Comparison of ENCODE assay signal across 8 cellular contexts in the genomic region with DNA sequence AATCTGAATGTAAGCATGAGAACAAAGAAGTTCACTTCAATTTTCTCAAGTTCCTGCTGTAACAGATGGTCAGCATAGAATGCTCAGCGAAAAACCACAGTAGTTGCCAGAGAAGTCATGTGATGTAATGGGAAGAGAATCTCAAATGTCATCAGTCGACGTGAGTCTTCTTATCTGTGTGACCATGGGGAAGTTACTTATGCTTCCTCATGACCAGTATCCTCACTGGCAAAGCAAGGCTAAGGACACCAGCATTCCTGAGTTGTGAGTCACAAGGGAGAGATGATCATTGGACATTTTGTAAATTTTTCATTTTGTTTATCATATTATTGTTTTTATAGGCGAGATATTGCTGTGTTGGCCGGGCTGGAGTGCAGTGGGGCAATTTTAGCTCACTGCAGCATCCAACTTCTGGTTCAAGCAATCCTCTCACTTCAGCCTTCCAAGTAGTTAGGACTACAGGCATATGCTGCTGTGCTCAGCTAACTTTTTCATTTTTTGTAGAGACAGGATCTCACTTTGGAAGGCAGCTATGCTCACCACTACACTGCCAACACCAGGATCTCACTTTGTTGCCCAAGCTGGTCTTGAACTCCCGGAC. TPM values are rescaled to one million over a fixed set of nuclear protein-coding genes. Genes with fewer than 3 reads are reported as not detected.
A peak's percentile ranks its signal among the peaks of the same experiment; 100 is the strongest.
DNase-seq lines count a peak whose midpoint lies in the region; ATAC-seq and TF ChIP-seq lines count a peak whose summit lies in the region.

No MANE protein-coding gene starts in this region.

- H3K4me1 Mint-ChIP-seq in glutamatergic neuron (ENCODE audit: low read depth, unreplicated experiment) (no peaks in the 10 kb centered on the region), WTC11 (peaks cover 6% of the 10 kb centered on the region)

- H3K4me1 ChIP-seq in adrenal gland (replicated peaks in 1 of 2): peaks cover 40 to 45% of the 10 kb centered on the region in 2 donors
- no peaks in the 10 kb centered on the region for H3K4me1 ChIP-seq in hepatocyte (ENCODE audit: insufficient read depth)

- no peaks in the 10 kb centered on the region for H3K9me3 ChIP-seq in adrenal gland (replicated peaks in 1 of 3)
- no peaks in the 10 kb centered on the region for H3K9me3 ChIP-seq in hepatocyte (ENCODE audit: low read depth)

- peak in 1 of 2 donors; percentile 64 for TF ChIP-seq POLR2A in adrenal gland (IDR thresholded peaks at IDR 0.05)

- no peak overlapping the region for H3K4me3 ChIP-seq in adrenal gland
- no peak overlapping the region for H3K4me3 ChIP-seq in hepatocyte

- H3K9me3 Mint-ChIP-seq in glutamatergic neuron (ENCODE audit: unreplicated experiment) (no peaks in the 10 kb centered on the region), WTC11 (0 out of 2 replicates have a peak, but pooled peaks cover 3% of the 10 kb centered on the region)

- H3K27me3 Mint-ChIP-seq in glutamatergic neuron (ENCODE audit: unreplicated experiment) (peaks cover 2% of the 10 kb centered on the region), WTC11 (ENCODE audit: low read depth) (no peaks in the 10 kb centered on the region)

- H2AFZ ChIP-seq in hepatocyte: no peak overlapping the region

- TF ChIP-seq CTCF in adrenal gland (IDR thresholded peaks at IDR 0.05): no peak
- TF ChIP-seq CTCF in hepatocyte (IDR thresholded peaks at IDR 0.05; ENCODE audit: poor library complexity): no peak
- TF ChIP-seq CTCF in glutamatergic neuron (IDR thresholded peaks at IDR 0.05; ENCODE audit: partially characterized antibody, unreplicated experiment): no peak
- TF ChIP-seq CTCF in WTC11 (IDR thresholded peaks at IDR 0.05): no peak

- H4K20me1 ChIP-seq in hepatocyte (ENCODE audit: insufficient read depth, poor library complexity, severe bottlenecking): no peaks in the 10 kb centered on the region

- H3K36me3 ChIP-seq in adrenal gland (replicated peaks in 1 of 2) (no peaks in the 10 kb centered on the region), hepatocyte (replicated peaks; ENCODE audit: insufficient read depth, low read depth) (no peaks in the 10 kb centered on the region)

- H3K4me2 ChIP-seq in hepatocyte: no peak overlapping the region

- no peak overlapping the region for H3K27ac Mint-ChIP-seq in glutamatergic neuron (ENCODE audit: unreplicated experiment)
- no peak overlapping the region for H3K27ac Mint-ChIP-seq in WTC11

- ATAC-seq in GM19351 (IDR thresholded peaks at IDR 0.05; ENCODE audit: unreplicated experiment) (peak; percentile 79), WTC11 (no peak)

- peak; percentile 26 for DNase-seq in HuH-7 (ENCODE audit: low spot score)
- DNase-seq in adrenal gland: peak; percentile 79 to 94 (median 87)
- DNase-seq in hepatocyte (ENCODE audit: low spot score): peak; percentile 78
- peak; percentile 91 for DNase-seq in stromal cell of bone marrow (ENCODE audit: low read depth)
- no peak for DNase-seq in glutamatergic neuron
- DNase-seq in NCI-H1092 (lab: John Stamatoyannopoulos, UW): no peak
- DNase-seq in WTC11 (ENCODE audit: low spot score): no peak

- H3K27ac ChIP-seq in adrenal gland (peak overlapping the region; percentile 72 to 95 (median 89)), hepatocyte (peak overlapping the region; percentile 79)

- POLR2A ChIA-PET in WTC11 (lab: Charles Lee): no interaction called here

- no peak overlapping the region for H3K4me3 Mint-ChIP-seq in glutamatergic neuron (ENCODE audit: unreplicated experiment)
- H3K4me3 Mint-ChIP-seq in WTC11: no peak overlapping the region

- no peaks in the 10 kb centered on the region for H3K27me3 ChIP-seq in adrenal gland
- no peaks in the 10 kb centered on the region for H3K27me3 ChIP-seq in hepatocyte

- intact Hi-C loops in adrenal gland (cut with DNase I): loop anchor here (10.0 kb wide), 2 partner anchors 111 to 121 kb away; no protein-coding TSS in a partner anchor

- H3K36me3 Mint-ChIP-seq in glutamatergic neuron (ENCODE audit: unreplicated experiment): no peaks in the 10 kb centered on the region
- H3K36me3 Mint-ChIP-seq in WTC11: no peaks in the 10 kb centered on the region

- CTCF ChIA-PET in WTC11 (lab: Charles Lee): interaction anchor here (0.6 to 1.5 kb wide), 2 partner anchors 22 to 140 kb away, joined by 3 to 7 read pairs; a partner anchor contains a TSS

- 11 to 17% (median 16%) methylated on average over 6 of the region's 6 CpGs for WGBS in adrenal gland, 4 donors
- WGBS in hepatocyte (ENCODE audit: low lambda C conversion rate, missing lambda C conversion rate): 48% methylated on average over 6 of the region's 6 CpGs

- no peaks in the 10 kb centered on the region for H3K79me2 ChIP-seq in hepatocyte

- H3K9me2 ChIP-seq in hepatocyte (replicated peaks; ENCODE audit: insufficient read depth): no peaks in the 10 kb centered on the region

TF ChIP-seq in WTC11, 78 proteins besides CTCF, POLR2A, EP300 and RAD21:
- TF ChIP-seq, protein P1, sequence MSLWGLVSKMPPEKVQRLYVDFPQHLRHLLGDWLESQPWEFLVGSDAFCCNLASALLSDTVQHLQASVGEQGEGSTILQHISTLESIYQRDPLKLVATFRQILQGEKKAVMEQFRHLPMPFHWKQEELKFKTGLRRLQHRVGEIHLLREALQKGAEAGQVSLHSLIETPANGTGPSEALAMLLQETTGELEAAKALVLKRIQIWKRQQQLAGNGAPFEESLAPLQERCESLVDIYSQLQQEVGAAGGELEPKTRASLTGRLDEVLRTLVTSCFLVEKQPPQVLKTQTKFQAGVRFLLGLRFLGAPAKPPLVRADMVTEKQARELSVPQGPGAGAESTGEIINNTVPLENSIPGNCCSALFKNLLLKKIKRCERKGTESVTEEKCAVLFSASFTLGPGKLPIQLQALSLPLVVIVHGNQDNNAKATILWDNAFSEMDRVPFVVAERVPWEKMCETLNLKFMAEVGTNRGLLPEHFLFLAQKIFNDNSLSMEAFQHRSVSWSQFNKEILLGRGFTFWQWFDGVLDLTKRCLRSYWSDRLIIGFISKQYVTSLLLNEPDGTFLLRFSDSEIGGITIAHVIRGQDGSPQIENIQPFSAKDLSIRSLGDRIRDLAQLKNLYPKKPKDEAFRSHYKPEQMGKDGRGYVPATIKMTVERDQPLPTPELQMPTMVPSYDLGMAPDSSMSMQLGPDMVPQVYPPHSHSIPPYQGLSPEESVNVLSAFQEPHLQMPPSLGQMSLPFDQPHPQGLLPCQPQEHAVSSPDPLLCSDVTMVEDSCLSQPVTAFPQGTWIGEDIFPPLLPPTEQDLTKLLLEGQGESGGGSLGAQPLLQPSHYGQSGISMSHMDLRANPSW (CRISPR knock-in tag; conservative IDR thresholded peaks at IDR 0.05; ENCODE audit: low read depth): no peak
- TF ChIP-seq ESRRA (CRISPR knock-in tag; IDR thresholded peaks at IDR 0.05; ENCODE audit: borderline replicate concordance) (no peak), NFYB (CRISPR knock-in tag; conservative IDR thresholded peaks at IDR 0.05; ENCODE audit: low read depth) (no peak), ATF1 (CRISPR knock-in tag; IDR thresholded peaks at IDR 0.05) (no peak), KAT7 (CRISPR knock-in tag; IDR thresholded peaks at IDR 0.05; ENCODE audit: borderline replicate concordance) (no peak)
- TF ChIP-seq, protein P2, sequence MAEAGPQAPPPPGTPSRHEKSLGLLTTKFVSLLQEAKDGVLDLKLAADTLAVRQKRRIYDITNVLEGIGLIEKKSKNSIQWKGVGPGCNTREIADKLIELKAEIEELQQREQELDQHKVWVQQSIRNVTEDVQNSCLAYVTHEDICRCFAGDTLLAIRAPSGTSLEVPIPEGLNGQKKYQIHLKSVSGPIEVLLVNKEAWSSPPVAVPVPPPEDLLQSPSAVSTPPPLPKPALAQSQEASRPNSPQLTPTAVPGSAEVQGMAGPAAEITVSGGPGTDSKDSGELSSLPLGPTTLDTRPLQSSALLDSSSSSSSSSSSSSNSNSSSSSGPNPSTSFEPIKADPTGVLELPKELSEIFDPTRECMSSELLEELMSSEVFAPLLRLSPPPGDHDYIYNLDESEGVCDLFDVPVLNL (CRISPR knock-in tag; IDR thresholded peaks at IDR 0.05; ENCODE audit: borderline replicate concordance, low read depth): no peak
- TF ChIP-seq, protein P3, sequence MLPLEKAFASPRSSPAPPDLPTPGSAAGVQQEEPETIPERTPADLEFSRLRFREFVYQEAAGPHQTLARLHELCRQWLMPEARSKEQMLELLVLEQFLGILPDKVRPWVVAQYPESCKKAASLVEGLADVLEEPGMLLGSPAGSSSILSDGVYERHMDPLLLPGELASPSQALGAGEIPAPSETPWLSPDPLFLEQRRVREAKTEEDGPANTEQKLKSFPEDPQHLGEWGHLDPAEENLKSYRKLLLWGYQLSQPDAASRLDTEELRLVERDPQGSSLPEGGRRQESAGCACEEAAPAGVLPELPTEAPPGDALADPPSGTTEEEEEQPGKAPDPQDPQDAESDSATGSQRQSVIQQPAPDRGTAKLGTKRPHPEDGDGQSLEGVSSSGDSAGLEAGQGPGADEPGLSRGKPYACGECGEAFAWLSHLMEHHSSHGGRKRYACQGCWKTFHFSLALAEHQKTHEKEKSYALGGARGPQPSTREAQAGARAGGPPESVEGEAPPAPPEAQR (CRISPR knock-in tag; IDR thresholded peaks at IDR 0.05): no peak
- TF ChIP-seq, protein P4, sequence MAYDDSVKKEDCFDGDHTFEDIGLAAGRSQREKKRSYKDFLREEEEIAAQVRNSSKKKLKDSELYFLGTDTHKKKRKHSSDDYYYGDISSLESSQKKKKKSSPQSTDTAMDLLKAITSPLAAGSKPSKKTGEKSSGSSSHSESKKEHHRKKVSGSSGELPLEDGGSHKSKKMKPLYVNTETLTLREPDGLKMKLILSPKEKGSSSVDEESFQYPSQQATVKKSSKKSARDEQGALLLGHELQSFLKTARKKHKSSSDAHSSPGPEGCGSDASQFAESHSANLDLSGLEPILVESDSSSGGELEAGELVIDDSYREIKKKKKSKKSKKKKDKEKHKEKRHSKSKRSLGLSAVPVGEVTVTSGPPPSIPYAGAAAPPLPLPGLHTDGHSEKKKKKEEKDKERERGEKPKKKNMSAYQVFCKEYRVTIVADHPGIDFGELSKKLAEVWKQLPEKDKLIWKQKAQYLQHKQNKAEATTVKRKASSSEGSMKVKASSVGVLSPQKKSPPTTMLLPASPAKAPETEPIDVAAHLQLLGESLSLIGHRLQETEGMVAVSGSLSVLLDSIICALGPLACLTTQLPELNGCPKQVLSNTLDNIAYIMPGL (CRISPR knock-in tag; IDR thresholded peaks at IDR 0.05): no peak

RNA-seq across cellular contexts. Expression of a gene that starts 21.9 kb away (rescaled TPM):
- total RNA-seq in adrenal gland (100 to 1,000 TPM; 123 to 685 (median 238) TPM), hepatocyte (161 and 190 TPM in 2 replicates), glutamatergic neuron (ENCODE audit: unreplicated experiment) (6.3 TPM), WTC11 (2021) (23.2 to 29.7 TPM (median 29.3 TPM) in 3 replicates)
- polyA plus RNA-seq in adrenal gland (100 to 1,000 TPM; 104 to 162 (median 136) TPM), hepatocyte (145 and 156 TPM in 2 replicates)

Comparison
In these comparisons a context has a peak if more than half of its experiments do, and no peak if none do; other contexts are left out.
1. DNase-seq: peak in HuH-7 (single experiment), adrenal gland (7 of 7), hepatocyte (single experiment) and stromal cell of bone marrow (single experiment); none in glutamatergic neuron (single experiment), NCI-H1092 (single experiment) and WTC11 (single experiment).